28 cellular contexts compared by ENCODE assay signal in genomic region chr1:44013949-44014348, GRCh38. TPM values are rescaled to one million over a fixed set of nuclear protein-coding genes. Genes with fewer than 3 reads are reported as not detected.
DNase-seq lines count a peak whose midpoint lies in the region; ATAC-seq and TF ChIP-seq lines count a peak whose summit lies in the region.
"Had no signal": no experiment of that assay in that cellular context is flagged by ENCODE, and none has a peak within 500 bp of the region (broad histone marks: within the 10 kb centered on the region; RNA-seq: fewer than 3 reads in every experiment).

No MANE protein-coding gene starts in this region.

- TF ChIP-seq CTCF in esophagus squamous epithelium (IDR thresholded peaks at IDR 0.05) = no peak

- peaks cover 0 to 52% (median 0%) of the 10 kb centered on the region in 3 donors for H3K36me3 ChIP-seq in esophagus squamous epithelium
- H3K36me3 ChIP-seq: pancreas, SJSA1 had no signal

- no peaks in the 10 kb centered on the region for H3K9me3 ChIP-seq in esophagus squamous epithelium
- H3K9me3 ChIP-seq: body of pancreas, pancreas, SJSA1, testis had no signal

- WGBS in esophagus squamous epithelium, 2 donors = 41 to 48% methylated on average over 4 to 5 of the region's 5 CpGs

- ATAC-seq in activated CD4-positive, CD25-positive, alpha-beta regulatory T cell treated with anti-CD3 and anti-CD28 coated beads, Interleukin-2, amount 50 U/mL, for 24 hours = no peak
- no peak for ATAC-seq in HG03039 (IDR thresholded peaks at IDR 0.05; ENCODE audit: unreplicated experiment)
- ATAC-seq: activated naive CD8-positive, alpha-beta T cell treated with anti-CD3 and anti-CD28 coated beads, Interleukin-2, amount 50 U/mL, for 24 hours; body of pancreas had no signal

- no peaks in the 10 kb centered on the region for H3K27me3 ChIP-seq in esophagus squamous epithelium
- H3K27me3 ChIP-seq: body of pancreas, pancreas, SJSA1, testis had no signal

- DNase-seq in NCI-H2171 treated with DMSO at 0.1 percent for 48 hours (lab: John Stamatoyannopoulos, UW) (peak; percentile 7), NCI-H2171 (lab: John Stamatoyannopoulos, UW) (no peak), esophagus squamous epithelium (lab: John Stamatoyannopoulos, UW) (no peak), substantia nigra (lab: John Stamatoyannopoulos, UW) (peak in 22 of 49 donors; percentile 19 to 87 (median 42)), MV-4-11 (lab: John Stamatoyannopoulos, UW) (no peak)
- DNase-seq: activated CD4-positive, alpha-beta memory T cell treated with anti-CD3 and anti-CD28 coated beads for 36 hours; activated CD4-positive, alpha-beta T cell treated with anti-CD3 and anti-CD28 coated beads for 1 hour; activated naive CD4-positive, alpha-beta T cell; activated naive CD8-positive, alpha-beta T cell treated with anti-CD3 and anti-CD28 coated beads, Interleukin-2, amount 50 U/mL, for 24 hours; CD4-positive, alpha-beta memory T cell; cerebellar nuclear complex; EL; GM23248; HFFc6; immature natural killer cell; mammary epithelial cell; NCI-H1105; NCI-H2029; NCI-H226; NCI-H774; pancreas; T-helper 1 cell; testis had no signal

- peaks cover 5 to 56% (median 14%) of the 10 kb centered on the region in 3 donors for H3K4me1 ChIP-seq in esophagus squamous epithelium
- H3K4me1 ChIP-seq: pancreas, SJSA1 had no signal

- H3K27ac ChIP-seq in angular gyrus (ENCODE audit: low read depth, low read length) (peak overlapping the region; percentile 93), esophagus squamous epithelium (peak overlapping the region; percentile 34 to 82 (median 70)), substantia nigra (ENCODE audit: low read depth, low read length, poor library complexity, severe bottlenecking) (peak overlapping the region; percentile 99)
- H3K27ac ChIP-seq: body of pancreas, GM23248, pancreas, SJSA1, testis had no signal

- intact Hi-C loops in esophagus squamous epithelium (cut with DNase I) = no loop called here

- no peak overlapping the region for H3K4me3 ChIP-seq in esophagus squamous epithelium
- H3K4me3 ChIP-seq: body of pancreas, GM23248, pancreas, SJSA1, testis had no signal

- no peak for TF ChIP-seq POLR2A in esophagus squamous epithelium (IDR thresholded peaks at IDR 0.05)

RNA-seq across cellular contexts. Expression of gene SLC6A9, which starts 17.3 kb away (rescaled TPM):
- 10 to 100 TPM; 10.4 to 40.0 (median 23.2) TPM for total RNA-seq in esophagus squamous epithelium

RNA-seq across cellular contexts. Expression of gene CCDC24, which starts 22.6 kb away (rescaled TPM):
- total RNA-seq in esophagus squamous epithelium = 1 to 10 TPM; 3.0 to 7.3 (median 4.7) TPM

RNA-seq across cellular contexts. Expression of gene B4GALT2, which starts 34.9 kb away (rescaled TPM):
- total RNA-seq in esophagus squamous epithelium = 10 to 100 TPM; 38.9 to 59.3 (median 48.3) TPM

RNA-seq across cellular contexts. Expression of gene ATP6V0B, which starts 39.2 kb away (rescaled TPM):
- 100 to 1,000 TPM in 3 of 4 donors, 10 to 100 TPM in 1; 70.1 to 169 (median 135) TPM for total RNA-seq in esophagus squamous epithelium

RNA-seq across cellular contexts. Expression of gene DPH2, which starts 44.1 kb away (rescaled TPM):
- 10 to 100 TPM; 14.0 to 34.6 (median 27.7) TPM for total RNA-seq in esophagus squamous epithelium
